Comparison of ENCODE assay signal across 8 cellular contexts in genomic region chr20:2508631-2509467, GRCh38. TPM values are rescaled to one million over a fixed set of nuclear protein-coding genes. Genes with fewer than 3 reads are reported as not detected.
DNase-seq lines count a peak whose midpoint lies in the region; ATAC-seq and TF ChIP-seq lines count a peak whose summit lies in the region.

ZNF343 (minus strand) TSS chr20:2508915; CDS start chr20:2493895, 15,020 bp downstream.

- WGBS in lung, 2 donors, result 1% methylated on average over 53 of the region's 53 CpGs

- DNase-seq in CD1c-positive myeloid dendritic cell (ENCODE audit: extremely low spot score) (peak; percentile 89), NCI-H774 (lab: John Stamatoyannopoulos, UW) (peak; percentile 76), ecto neural progenitor cell (ENCODE audit: low spot score) (peak; percentile 84), lung (ENCODE audit: low spot score) (peak; percentile 83)
- DNase-seq in activated CD4-positive, alpha-beta memory T cell treated with anti-CD3 and anti-CD28 coated beads for 36 hours, result peak; percentile 86
- peak; percentile 55 to 62 (median 55) for DNase-seq in stimulated activated CD4-positive, alpha-beta T cell treated with anti-CD3 and anti-CD28 coated beads, TNF-alpha, amount 100 ng/mL, for 48 hours (ENCODE audit: low read depth in 3 of 3)

- peaks cover 0 to 1% of the 10 kb centered on the region in 2 donors for H3K36me3 ChIP-seq in lung (ENCODE audit: control insufficient read depth in 2 of 2, insufficient read depth in 2 of 2, low read length in 2 of 2)

- H3K27ac Mint-ChIP-seq in activated CD4-positive, alpha-beta memory T cell treated with anti-CD3 and anti-CD28 coated beads for 36 hours, result peak within 1 kb of the TSS; percentile 94

- peak within 1 kb of the TSS; percentile 79 to 96 for H3K27ac ChIP-seq in lung (ENCODE audit: low read depth in 1 of 2, low read length in 1 of 2)

- peaks cover 1% of the 10 kb centered on the region for H3K36me3 Mint-ChIP-seq in activated CD4-positive, alpha-beta memory T cell treated with anti-CD3 and anti-CD28 coated beads for 36 hours

- CTCF ChIA-PET in activated CD4-positive, alpha-beta memory T cell treated with anti-CD3 and anti-CD28 coated beads for 36 hours (lab: Charles Lee), result interaction anchor here (9.3 kb wide), 1 partner anchor 14 kb away, joined by 134 read pairs; no protein-coding TSS in a partner anchor

- H3K27me3 ChIP-seq in lung (ENCODE audit: control insufficient read depth, insufficient read depth), result no peaks in the 10 kb centered on the region

- TF ChIP-seq CTCF in lung (IDR thresholded peaks at IDR 0.05; ENCODE audit: control extremely low read depth, extremely low read depth), result no peak

- H3K27me3 Mint-ChIP-seq in activated CD4-positive, alpha-beta memory T cell treated with anti-CD3 and anti-CD28 coated beads for 36 hours, result peaks cover 8% of the 10 kb centered on the region

- intact Hi-C loops in activated CD4-positive, alpha-beta memory T cell treated with anti-CD3 and anti-CD28 coated beads for 36 hours (cut with micrococcal nuclease), result loop anchor here (1.0 to 5.0 kb wide), 3 partner anchors 15 to 143 kb away; partner anchors contain the start of genes NOP56 and SNRPB

- no peaks in the 10 kb centered on the region for H3K9me3 ChIP-seq in lung (ENCODE audit: control insufficient read depth in 2 of 2, insufficient read depth in 1 of 2, low read length in 1 of 2)

- H3K4me3 Mint-ChIP-seq in activated CD4-positive, alpha-beta memory T cell treated with anti-CD3 and anti-CD28 coated beads for 36 hours, result peak within 1 kb of the TSS; percentile 100

- peaks cover 17% of the 10 kb centered on the region for H3K4me1 Mint-ChIP-seq in activated CD4-positive, alpha-beta memory T cell treated with anti-CD3 and anti-CD28 coated beads for 36 hours (ENCODE audit: low read depth)

- H3K4me1 ChIP-seq in lung (ENCODE audit: control insufficient read depth in 2 of 2, insufficient read depth in 2 of 2, low read length in 2 of 2), result peaks cover 0 to 7% of the 10 kb centered on the region in 2 donors

- peak within 1 kb of the TSS; percentile 90 for H3K4me3 ChIP-seq in lung

- ATAC-seq in GM19351 (IDR thresholded peaks at IDR 0.05; ENCODE audit: unreplicated experiment), result peak; percentile 93
- ATAC-seq in HG03520 (IDR thresholded peaks at IDR 0.05; ENCODE audit: unreplicated experiment), result peak; percentile 92
- peak; percentile 94 for ATAC-seq in lung (ENCODE audit: insufficient read depth, low FRiP score)

- POLR2A ChIA-PET in activated CD4-positive, alpha-beta memory T cell treated with anti-CD3 and anti-CD28 coated beads for 36 hours (lab: Charles Lee), result interaction anchor here (1.0 to 1.8 kb wide), 3 partner anchors 10 to 38 kb away, joined by 3 to 10 read pairs (median 4); partner anchors contain the start of gene SNRPB

- H3K9me3 Mint-ChIP-seq in activated CD4-positive, alpha-beta memory T cell treated with anti-CD3 and anti-CD28 coated beads for 36 hours, result no peaks in the 10 kb centered on the region

RNA-seq across cellular contexts. Expression of gene ZNF343, which starts in this region (rescaled TPM):
- total RNA-seq in activated CD4-positive, alpha-beta memory T cell treated with anti-CD3 and anti-CD28 coated beads for 36 hours, result 1 to 10 TPM; 6.8 to 6.9 TPM
- total RNA-seq in lung, result 10 to 100 TPM in 1 of 2 donors, 1 to 10 TPM in 1; 8.6 to 14.8 TPM
- 1 to 10 TPM; 4.9 to 5.6 TPM for polyA plus RNA-seq in lung

Comparison
In these comparisons a context has a peak if more than half of its experiments do, and no peak if none do; other contexts are left out.
1. Peak in every context shown above with its lines: DNase-seq, ATAC-seq, H3K4me3 ChIP-seq and H3K27ac ChIP-seq.